13 cellular contexts compared by ENCODE assay signal in the genomic region with DNA sequence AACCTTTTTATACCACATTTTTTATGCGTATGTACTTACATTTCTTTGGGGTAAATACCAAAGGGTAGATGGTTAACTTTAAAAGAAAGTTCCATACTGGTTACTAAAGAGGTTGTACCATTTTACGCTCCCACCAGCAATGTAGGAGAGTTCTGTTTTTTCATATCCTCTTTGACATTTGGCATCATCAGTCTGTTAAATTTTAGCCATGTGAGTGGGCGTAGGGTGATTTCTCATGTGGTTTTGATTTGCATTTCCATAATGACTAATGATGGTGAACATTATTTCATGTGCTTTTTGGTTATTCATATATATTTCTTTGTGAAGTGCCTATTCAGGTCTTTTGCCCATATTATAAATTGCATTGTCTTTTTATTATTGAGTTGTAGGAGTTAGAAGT.
DNase-seq lines count a peak whose midpoint lies in the region; ATAC-seq and FAIRE-seq lines count a peak whose summit lies in the region.
"Had no signal": no experiment of that assay in that cellular context is flagged by ENCODE, and none has a peak within 500 bp of the region (broad histone marks: within the 10 kb centered on the region; RNA-seq: fewer than 3 reads in every experiment).

No MANE protein-coding gene starts in this region.

- peaks cover 2% of the 10 kb centered on the region for H3K27me3 Mint-ChIP-seq in activated naive CD8-positive, alpha-beta T cell treated with anti-CD3 and anti-CD28 coated beads, Interleukin-2, amount 50 U/mL, for 24 hours
- H3K27me3 Mint-ChIP-seq: activated CD4-positive, alpha-beta T cell treated with anti-CD3 and anti-CD28 coated beads, Interleukin-2, amount 10 ng/mL, durations not matched to agents 24 days and 14 days; brain had no signal

- peak; percentile 32 for DNase-seq in activated naive CD8-positive, alpha-beta T cell treated with anti-CD3 and anti-CD28 coated beads, Interleukin-2, amount 50 U/mL, for 24 hours
- no peak for DNase-seq in NCI-H446 (lab: John Stamatoyannopoulos, UW)
- DNase-seq in NCI-H1436 treated with DMSO at 0.1 percent for 48 hours (lab: John Stamatoyannopoulos, UW), result no peak
- no peak for DNase-seq in HTR-8/SVneo (ENCODE audit: insufficient read length, low spot score)
- DNase-seq in MG63, result no peak
- DNase-seq: activated CD4-positive, alpha-beta T cell treated with anti-CD3 and anti-CD28 coated beads, Interleukin-2, amount 10 ng/mL, durations not matched to agents 24 days and 14 days; sigmoid colon had no signal

- H3K36me3 ChIP-seq in MG63, result no peaks in the 10 kb centered on the region
- H3K36me3 ChIP-seq: sigmoid colon had no signal

- no peaks in the 10 kb centered on the region for H3K27me3 ChIP-seq in MG63
- H3K27me3 ChIP-seq: sigmoid colon had no signal

- H3K36me3 Mint-ChIP-seq in activated naive CD8-positive, alpha-beta T cell treated with anti-CD3 and anti-CD28 coated beads, Interleukin-2, amount 50 U/mL, for 24 hours (ENCODE audit: low read depth), result peaks cover 2% of the 10 kb centered on the region
- H3K36me3 Mint-ChIP-seq: stimulated activated effector memory CD8-positive, alpha-beta T cell treated with anti-CD3 and anti-CD28 coated beads, Interleukin-12 subunit alpha, Interleukin-12 subunit beta, amount 100 ng/mL, for 72 hours had no signal

- peaks cover 19% of the 10 kb centered on the region for H3K4me1 Mint-ChIP-seq in activated naive CD8-positive, alpha-beta T cell treated with anti-CD3 and anti-CD28 coated beads, Interleukin-2, amount 50 U/mL, for 24 hours
- H3K4me1 Mint-ChIP-seq: stimulated activated effector memory CD8-positive, alpha-beta T cell treated with anti-CD3 and anti-CD28 coated beads, Interleukin-12 subunit alpha, Interleukin-12 subunit beta, amount 100 ng/mL, for 72 hours had no signal

- peak overlapping the region; percentile 72 for H3K27ac Mint-ChIP-seq in activated naive CD8-positive, alpha-beta T cell treated with anti-CD3 and anti-CD28 coated beads, Interleukin-2, amount 50 U/mL, for 24 hours
- H3K27ac Mint-ChIP-seq: activated CD4-positive, alpha-beta T cell treated with anti-CD3 and anti-CD28 coated beads, Interleukin-2, amount 10 ng/mL, durations not matched to agents 24 days and 14 days; stimulated activated effector memory CD8-positive, alpha-beta T cell treated with anti-CD3 and anti-CD28 coated beads, Interleukin-12 subunit alpha, Interleukin-12 subunit beta, amount 100 ng/mL, for 72 hours had no signal

- H3K4me3 ChIP-seq in MG63, result no peak overlapping the region
- H3K4me3 ChIP-seq: sigmoid colon had no signal

- peak; percentile 93 for ATAC-seq in GM18508 (IDR thresholded peaks at IDR 0.05; ENCODE audit: insufficient read depth, unreplicated experiment)
- ATAC-seq in GM19467 (IDR thresholded peaks at IDR 0.05; ENCODE audit: unreplicated experiment), result peak; percentile 81
- peak; percentile 93 for ATAC-seq in HG02981 (IDR thresholded peaks at IDR 0.05; ENCODE audit: unreplicated experiment)
- peak; percentile 87 for ATAC-seq in activated naive CD8-positive, alpha-beta T cell treated with anti-CD3 and anti-CD28 coated beads, Interleukin-2, amount 50 U/mL, for 24 hours
- ATAC-seq: stimulated activated effector memory CD8-positive, alpha-beta T cell treated with anti-CD3 and anti-CD28 coated beads, Interleukin-12 subunit alpha, Interleukin-12 subunit beta, amount 100 ng/mL, for 72 hours had no signal

- H3K4me3 Mint-ChIP-seq in activated naive CD8-positive, alpha-beta T cell treated with anti-CD3 and anti-CD28 coated beads, Interleukin-2, amount 50 U/mL, for 24 hours, result peak overlapping the region; percentile 32
- H3K4me3 Mint-ChIP-seq: activated CD4-positive, alpha-beta T cell treated with anti-CD3 and anti-CD28 coated beads, Interleukin-2, amount 10 ng/mL, durations not matched to agents 24 days and 14 days; brain; stimulated activated effector memory CD8-positive, alpha-beta T cell treated with anti-CD3 and anti-CD28 coated beads, Interleukin-12 subunit alpha, Interleukin-12 subunit beta, amount 100 ng/mL, for 72 hours had no signal

- H3K9me3 ChIP-seq in MG63, result no peaks in the 10 kb centered on the region
- H3K9me3 ChIP-seq: sigmoid colon had no signal

- peaks cover 13% of the 10 kb centered on the region for H3K9me3 Mint-ChIP-seq in activated naive CD8-positive, alpha-beta T cell treated with anti-CD3 and anti-CD28 coated beads, Interleukin-2, amount 50 U/mL, for 24 hours
- H3K9me3 Mint-ChIP-seq: activated CD4-positive, alpha-beta T cell treated with anti-CD3 and anti-CD28 coated beads, Interleukin-2, amount 10 ng/mL, durations not matched to agents 24 days and 14 days had no signal

- no peak for FAIRE-seq in HTR-8/SVneo (lab: Jason Lieb, UNC)
- FAIRE-seq: RCC 7860 had no signal
